Comparison of ENCODE assay signal across 8 cellular contexts in genomic region chr19:1653300-1653628, GRCh38. TPM values are rescaled to one million over a fixed set of nuclear protein-coding genes. Genes with fewer than 3 reads are reported as not detected.
DNase-seq lines count a peak whose midpoint lies in the region; ATAC-seq and TF ChIP-seq lines count a peak whose summit lies in the region.

No MANE protein-coding gene starts in this region.

- no peaks in the 10 kb centered on the region for H3K9me2 ChIP-seq in hepatocyte (replicated peaks; ENCODE audit: insufficient read depth)

- H3K27ac ChIP-seq in hepatocyte (peak overlapping the region; percentile 84), smooth muscle cell (ENCODE audit: low read depth) (peak overlapping the region; percentile 96)

- H3K4me3 Mint-ChIP-seq in activated T-cell treated with anti-CD3 and anti-CD28 coated beads, Interleukin-2, amount 50 U/mL, for 72 hours, result peak overlapping the region; percentile 81 to 88

- peaks cover 22% of the 10 kb centered on the region for H4K20me1 ChIP-seq in hepatocyte (ENCODE audit: insufficient read depth, poor library complexity, severe bottlenecking)
- H4K20me1 ChIP-seq in smooth muscle cell (ENCODE audit: low read depth), result peaks cover 32% of the 10 kb centered on the region

- H3K79me2 ChIP-seq in hepatocyte, result peaks cover 37% of the 10 kb centered on the region
- peaks cover 38% of the 10 kb centered on the region for H3K79me2 ChIP-seq in smooth muscle cell (ENCODE audit: low read depth)

- no peaks in the 10 kb centered on the region for H3K9me3 Mint-ChIP-seq in activated T-cell treated with anti-CD3 and anti-CD28 coated beads, Interleukin-2, amount 50 U/mL, for 72 hours

- no peak overlapping the region for H3K27ac Mint-ChIP-seq in activated T-cell treated with anti-CD3 and anti-CD28 coated beads, Interleukin-2, amount 50 U/mL, for 72 hours

- 31% methylated on average over 18 of the region's 18 CpGs for WGBS in hepatocyte (ENCODE audit: low lambda C conversion rate, missing lambda C conversion rate)
- 32% methylated on average over 18 of the region's 18 CpGs for WGBS in smooth muscle cell (ENCODE audit: low lambda C conversion rate)

- in situ Hi-C loops in HAP-1 (cut with MboI; ENCODE audit: low sequenced_read_pairs), result no loop called here

- H3K27me3 Mint-ChIP-seq in activated T-cell treated with anti-CD3 and anti-CD28 coated beads, Interleukin-2, amount 50 U/mL, for 72 hours (ENCODE audit: low read depth), result no peaks in the 10 kb centered on the region

- H3K4me1 ChIP-seq in HAP-1 (no peaks in the 10 kb centered on the region), hepatocyte (ENCODE audit: insufficient read depth) (peaks cover 15% of the 10 kb centered on the region), smooth muscle cell (ENCODE audit: low read depth) (peaks cover 6% of the 10 kb centered on the region)

- H2AFZ ChIP-seq in hepatocyte, result peak overlapping the region; percentile 93
- peak overlapping the region; percentile 98 for H2AFZ ChIP-seq in smooth muscle cell (ENCODE audit: low read depth)

- peaks cover 23% of the 10 kb centered on the region for H3K4me1 Mint-ChIP-seq in activated T-cell treated with anti-CD3 and anti-CD28 coated beads, Interleukin-2, amount 50 U/mL, for 72 hours (ENCODE audit: low read depth)

- peak overlapping the region; percentile 88 for H3K9ac ChIP-seq in smooth muscle cell (ENCODE audit: low read depth)

- H3K4me2 ChIP-seq in hepatocyte (peak overlapping the region; percentile 81), smooth muscle cell (peak overlapping the region; percentile 89)

- H3K4me3 ChIP-seq in HAP-1, result peak overlapping the region; percentile 83
- peak overlapping the region; percentile 22 for H3K4me3 ChIP-seq in hepatocyte
- peak overlapping the region; percentile 62 for H3K4me3 ChIP-seq in smooth muscle cell

- ATAC-seq in activated T-cell treated with anti-CD3 and anti-CD28 coated beads, Interleukin-2, amount 50 U/mL, for 72 hours (replicated peaks in 1 of 2), result peak in 1 of 2 donors; percentile 0
- ATAC-seq in HG03175 (IDR thresholded peaks at IDR 0.05; ENCODE audit: unreplicated experiment), result no peak
- ATAC-seq in GM19351 (IDR thresholded peaks at IDR 0.05; ENCODE audit: unreplicated experiment), result no peak

- H3K9me3 ChIP-seq in HAP-1, result no peaks in the 10 kb centered on the region
- no peaks in the 10 kb centered on the region for H3K9me3 ChIP-seq in hepatocyte (ENCODE audit: low read depth)
- no peaks in the 10 kb centered on the region for H3K9me3 ChIP-seq in smooth muscle cell (replicated peaks; ENCODE audit: low read depth)

- no peaks in the 10 kb centered on the region for H3F3A ChIP-seq in smooth muscle cell (ENCODE audit: low read depth)

- TF ChIP-seq CTCF in hepatocyte (IDR thresholded peaks at IDR 0.05; ENCODE audit: poor library complexity) (no peak), smooth muscle cell (IDR thresholded peaks at IDR 0.05; ENCODE audit: borderline replicate concordance, insufficient read depth, poor library complexity, severe bottlenecking) (no peak)

- peaks cover 0 to 6% of the 10 kb centered on the region in 2 donors for H3K36me3 Mint-ChIP-seq in activated T-cell treated with anti-CD3 and anti-CD28 coated beads, Interleukin-2, amount 50 U/mL, for 72 hours (ENCODE audit: insufficient read depth in 2 of 2)

- no peak for DNase-seq in HAP-1 (ENCODE audit: low spot score in 2 of 2)
- no peak for DNase-seq in activated T-cell treated with anti-CD3 and anti-CD28 coated beads, Interleukin-2, amount 50 U/mL, for 72 hours
- DNase-seq in hepatocyte (ENCODE audit: low spot score), result no peak
- DNase-seq in smooth muscle cell (lab: John Stamatoyannopoulos, UW; ENCODE audit: unreplicated experiment), result no peak
- DNase-seq in LoVo (ENCODE audit: low spot score), result no peak
- DNase-seq in HPDE6-E6E7 (ENCODE audit: extremely low spot score), result no peak

- no peaks in the 10 kb centered on the region for H3K27me3 ChIP-seq in HAP-1 (ENCODE audit: low read depth)
- H3K27me3 ChIP-seq in hepatocyte, result no peaks in the 10 kb centered on the region
- no peaks in the 10 kb centered on the region for H3K27me3 ChIP-seq in smooth muscle cell (ENCODE audit: low read depth)

- H3K36me3 ChIP-seq in HAP-1 (replicated peaks) (peaks cover 20% of the 10 kb centered on the region), hepatocyte (replicated peaks; ENCODE audit: insufficient read depth, low read depth) (no peaks in the 10 kb centered on the region), smooth muscle cell (ENCODE audit: low read depth) (no peaks in the 10 kb centered on the region)

RNA-seq across cellular contexts. Expression of gene TCF3, which starts 0.8 kb away (rescaled TPM):
- 100 to 1,000 TPM; 112 to 126 TPM for total RNA-seq in activated T-cell treated with anti-CD3 and anti-CD28 coated beads, Interleukin-2, amount 50 U/mL, for 72 hours
- total RNA-seq in hepatocyte (67.9 and 76.7 TPM in 2 replicates), smooth muscle cell (76.3 and 89.0 TPM in 2 replicates)
- polyA plus RNA-seq in hepatocyte (93.7 and 125 TPM in 2 replicates), smooth muscle cell (145 and 150 TPM in 2 replicates)

RNA-seq across cellular contexts. Expression of gene UQCR11, which starts 48.0 kb away (rescaled TPM):
- 100 to 1,000 TPM; 103 to 113 TPM for total RNA-seq in activated T-cell treated with anti-CD3 and anti-CD28 coated beads, Interleukin-2, amount 50 U/mL, for 72 hours
- 56.6 and 57.6 TPM in 2 replicates for total RNA-seq in hepatocyte
- polyA plus RNA-seq in hepatocyte, result 672 and 684 TPM in 2 replicates
- 32.3 and 40.4 TPM in 2 replicates for total RNA-seq in smooth muscle cell
- 550 and 592 TPM in 2 replicates for polyA plus RNA-seq in smooth muscle cell

Comparison
In these comparisons a context has a peak if more than half of its experiments do, and no peak if none do; other contexts are left out.
1. H3K4me3 ChIP-seq: peak in every context shown above with its lines; median percentile 83 in HAP-1; 62 in smooth muscle cell; 22 in hepatocyte.